8 cellular contexts compared by ENCODE assay signal in the genomic region with DNA sequence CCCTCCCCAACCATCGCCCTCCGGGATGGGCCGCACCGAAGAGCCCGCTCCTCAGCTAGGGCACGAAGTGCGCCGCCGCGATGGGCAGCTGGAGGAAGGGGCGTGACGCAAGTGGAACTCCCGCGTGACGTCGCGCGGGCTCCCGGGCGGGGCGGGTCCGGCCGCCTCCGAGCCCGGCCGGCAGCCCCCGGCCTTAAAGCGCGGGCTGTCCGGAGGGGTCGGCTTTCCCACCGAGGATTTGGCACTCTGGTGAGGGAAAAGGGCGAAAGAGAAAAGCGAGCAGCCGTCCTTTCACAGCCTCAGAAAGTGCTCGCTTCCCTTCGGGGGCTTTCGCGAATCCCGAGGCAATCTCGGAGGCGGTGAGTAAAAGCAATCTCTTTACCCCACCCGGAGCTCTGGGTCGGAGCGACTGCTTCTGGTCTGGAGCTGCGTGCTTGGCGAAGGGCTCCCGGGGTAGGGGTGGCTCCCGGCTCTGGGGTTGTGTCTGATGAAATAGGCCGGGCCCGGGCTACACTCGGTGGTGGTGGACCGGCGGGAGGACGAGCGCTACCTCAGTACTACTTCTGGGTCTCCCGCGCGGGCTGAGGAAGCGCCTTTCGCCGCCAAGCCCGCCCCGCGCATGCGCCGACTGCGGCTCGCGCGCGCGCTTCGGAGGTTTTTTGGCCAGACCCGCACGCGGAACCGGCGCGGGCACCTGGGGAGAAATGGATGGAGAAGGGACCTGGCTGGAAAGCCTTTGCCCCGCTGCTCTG. TPM values are rescaled to one million over a fixed set of nuclear protein-coding genes. Genes with fewer than 3 reads are reported as not detected.
DNase-seq lines count a peak whose midpoint lies in the region; ATAC-seq and TF ChIP-seq lines count a peak whose summit lies in the region.

Gene RBBP8, plus strand, starts transcription at position 123 of the 752 bp plus-strand sequence. CDS start 3,524 bp downstream, outside the sequence.

- H3K36me3 ChIP-seq in CD4-positive, CD25-positive, alpha-beta regulatory T cell (ENCODE audit: control insufficient read depth, insufficient read depth, low read length) = no peaks in the 10 kb centered on the region
- peaks cover 16% of the 10 kb centered on the region for H3K36me3 ChIP-seq in lower lobe of right lung

- H3K4me1 ChIP-seq in CD4-positive, CD25-positive, alpha-beta regulatory T cell (ENCODE audit: control insufficient read depth, insufficient read depth, low read length, poor library complexity, severe bottlenecking) = peaks cover 18% of the 10 kb centered on the region
- peaks cover 9% of the 10 kb centered on the region for H3K4me1 ChIP-seq in lower lobe of right lung

- ATAC-seq in CD4-positive, CD25-positive, alpha-beta regulatory T cell (ENCODE audit: low read depth in 2 of 2) = peak; percentile 74 to 75
- ATAC-seq in GM19397 (IDR thresholded peaks at IDR 0.05; ENCODE audit: unreplicated experiment) (peak; percentile 87), HG03565 (IDR thresholded peaks at IDR 0.05; ENCODE audit: unreplicated experiment) (peak; percentile 62), lower lobe of right lung (peak; percentile 96 to 98)
- ATAC-seq in activated CD8-positive, alpha-beta T cell treated with anti-CD3 and anti-CD28 coated beads, Interleukin-2, amount 10 ng/mL, durations not matched to agents 7 days and 5 days = peak; percentile 82

- H3K27me3 ChIP-seq in CD4-positive, CD25-positive, alpha-beta regulatory T cell (ENCODE audit: control insufficient read depth, insufficient read depth, low read length) = no peaks in the 10 kb centered on the region
- no peaks in the 10 kb centered on the region for H3K27me3 ChIP-seq in lower lobe of right lung (ENCODE audit: low read depth)

- peak within 1 kb of the TSS; percentile 93 for H3K4me3 ChIP-seq in CD4-positive, CD25-positive, alpha-beta regulatory T cell (ENCODE audit: low read depth, low read length)
- peak within 1 kb of the TSS; percentile 84 for H3K4me3 ChIP-seq in lower lobe of right lung

- POLR2A ChIA-PET in activated CD8-positive, alpha-beta T cell treated with anti-CD3 and anti-CD28 coated beads, Interleukin-2, amount 10 ng/mL, durations not matched to agents 7 days and 5 days (lab: Charles Lee) = interaction anchor here (0.6 to 1.1 kb wide), 3 partner anchors 10 to 1333 kb away, joined by 3 read pairs; partner anchors contain the start of gene ESCO1

- H3K4me3 Mint-ChIP-seq in CD4-positive, CD25-positive, alpha-beta regulatory T cell = peak within 1 kb of the TSS; percentile 89 to 93 (median 90)
- H3K4me3 Mint-ChIP-seq in activated CD8-positive, alpha-beta T cell treated with anti-CD3 and anti-CD28 coated beads, Interleukin-2, amount 10 ng/mL, durations not matched to agents 7 days and 5 days = peak within 1 kb of the TSS; percentile 93

- peak within 1 kb of the TSS; percentile 43 to 87 (median 44) for H3K27ac Mint-ChIP-seq in CD4-positive, CD25-positive, alpha-beta regulatory T cell
- peak within 1 kb of the TSS; percentile 95 for H3K27ac Mint-ChIP-seq in activated CD8-positive, alpha-beta T cell treated with anti-CD3 and anti-CD28 coated beads, Interleukin-2, amount 10 ng/mL, durations not matched to agents 7 days and 5 days

- H3K9me3 ChIP-seq in CD4-positive, CD25-positive, alpha-beta regulatory T cell (ENCODE audit: control insufficient read depth in 2 of 2, low read length in 2 of 2) = no peaks in the 10 kb centered on the region
- H3K9me3 ChIP-seq in lower lobe of right lung = no peaks in the 10 kb centered on the region

- H3K4me1 Mint-ChIP-seq in CD4-positive, CD25-positive, alpha-beta regulatory T cell = peaks cover 6 to 28% (median 16%) of the 10 kb centered on the region in 4 donors
- H3K4me1 Mint-ChIP-seq in activated CD8-positive, alpha-beta T cell treated with anti-CD3 and anti-CD28 coated beads, Interleukin-2, amount 10 ng/mL, durations not matched to agents 7 days and 5 days (ENCODE audit: low read depth) = peaks cover 43% of the 10 kb centered on the region

- H3K9me3 Mint-ChIP-seq in CD4-positive, CD25-positive, alpha-beta regulatory T cell = peaks cover 0 to 2% (median 0%) of the 10 kb centered on the region in 7 donors
- H3K9me3 Mint-ChIP-seq in activated CD8-positive, alpha-beta T cell treated with anti-CD3 and anti-CD28 coated beads, Interleukin-2, amount 10 ng/mL, durations not matched to agents 7 days and 5 days (ENCODE audit: insufficient read depth) = no peaks in the 10 kb centered on the region

- peak; percentile 75 to 91 (median 88) for DNase-seq in CD4-positive, CD25-positive, alpha-beta regulatory T cell
- DNase-seq in NCI-H82 treated with DMSO at 0.1 percent for 48 hours (lab: John Stamatoyannopoulos, UW; ENCODE audit: unreplicated experiment) = peak; percentile 68
- peak; percentile 86 for DNase-seq in activated CD8-positive, alpha-beta T cell treated with anti-CD3 and anti-CD28 coated beads, Interleukin-2, amount 10 ng/mL, durations not matched to agents 7 days and 5 days
- DNase-seq in ecto neural progenitor cell (ENCODE audit: low spot score) = peak; percentile 94
- DNase-seq in lower lobe of right lung = peak; percentile 88
- DNase-seq in stimulated activated CD4-positive, alpha-beta T cell treated with anti-CD3 and anti-CD28 coated beads, TNF-alpha, amount 100 ng/mL, for 24 hours (ENCODE audit: low read depth in 3 of 3) = peak; percentile 58 to 82 (median 73)

- H3K36me3 Mint-ChIP-seq in CD4-positive, CD25-positive, alpha-beta regulatory T cell = no peaks in the 10 kb centered on the region
- H3K36me3 Mint-ChIP-seq in activated CD8-positive, alpha-beta T cell treated with anti-CD3 and anti-CD28 coated beads, Interleukin-2, amount 10 ng/mL, durations not matched to agents 7 days and 5 days (ENCODE audit: low read depth) = peaks cover 29% of the 10 kb centered on the region

- peak within 1 kb of the TSS; percentile 95 for H3K27ac ChIP-seq in CD4-positive, CD25-positive, alpha-beta regulatory T cell (ENCODE audit: insufficient read depth, low read length, poor library complexity, severe bottlenecking)
- H3K27ac ChIP-seq in lower lobe of right lung = peak within 1 kb of the TSS; percentile 93

- intact Hi-C loops in lower lobe of right lung (cut with DNase I) = no loop called here

- CTCF ChIA-PET in activated CD8-positive, alpha-beta T cell treated with anti-CD3 and anti-CD28 coated beads, Interleukin-2, amount 10 ng/mL, durations not matched to agents 7 days and 5 days (lab: Charles Lee) = interaction anchor here (0.7 to 2.6 kb wide), 9 partner anchors 9 to 480 kb away, joined by 3 to 9 read pairs (median 3); no protein-coding TSS in a partner anchor

- no peak for TF ChIP-seq CTCF in lower lobe of right lung (IDR thresholded peaks at IDR 0.05)

- H3K27me3 Mint-ChIP-seq in CD4-positive, CD25-positive, alpha-beta regulatory T cell = no peaks in the 10 kb centered on the region
- H3K27me3 Mint-ChIP-seq in activated CD8-positive, alpha-beta T cell treated with anti-CD3 and anti-CD28 coated beads, Interleukin-2, amount 10 ng/mL, durations not matched to agents 7 days and 5 days (ENCODE audit: low read depth) = peaks cover 3% of the 10 kb centered on the region

RNA-seq across cellular contexts. Expression of gene RBBP8, which starts in this region (rescaled TPM):
- total RNA-seq in CD4-positive, CD25-positive, alpha-beta regulatory T cell = 8.6 TPM
- polyA plus RNA-seq in CD4-positive, CD25-positive, alpha-beta regulatory T cell = 1 to 10 TPM; 3.1 to 8.6 (median 4.5) TPM
- 10 to 100 TPM; 72.1 to 74.8 TPM for total RNA-seq in activated CD8-positive, alpha-beta T cell treated with anti-CD3 and anti-CD28 coated beads, Interleukin-2, amount 10 ng/mL, durations not matched to agents 7 days and 5 days
- total RNA-seq in lower lobe of right lung = 32.7 TPM

Comparison
In these comparisons a context has a peak if more than half of its experiments do, and no peak if none do; other contexts are left out.
1. Peak in every context shown above with its lines: DNase-seq, ATAC-seq, H3K4me3 ChIP-seq and H3K27ac ChIP-seq.